ENCODE assay signal across 8 cellular contexts in the genomic region with DNA sequence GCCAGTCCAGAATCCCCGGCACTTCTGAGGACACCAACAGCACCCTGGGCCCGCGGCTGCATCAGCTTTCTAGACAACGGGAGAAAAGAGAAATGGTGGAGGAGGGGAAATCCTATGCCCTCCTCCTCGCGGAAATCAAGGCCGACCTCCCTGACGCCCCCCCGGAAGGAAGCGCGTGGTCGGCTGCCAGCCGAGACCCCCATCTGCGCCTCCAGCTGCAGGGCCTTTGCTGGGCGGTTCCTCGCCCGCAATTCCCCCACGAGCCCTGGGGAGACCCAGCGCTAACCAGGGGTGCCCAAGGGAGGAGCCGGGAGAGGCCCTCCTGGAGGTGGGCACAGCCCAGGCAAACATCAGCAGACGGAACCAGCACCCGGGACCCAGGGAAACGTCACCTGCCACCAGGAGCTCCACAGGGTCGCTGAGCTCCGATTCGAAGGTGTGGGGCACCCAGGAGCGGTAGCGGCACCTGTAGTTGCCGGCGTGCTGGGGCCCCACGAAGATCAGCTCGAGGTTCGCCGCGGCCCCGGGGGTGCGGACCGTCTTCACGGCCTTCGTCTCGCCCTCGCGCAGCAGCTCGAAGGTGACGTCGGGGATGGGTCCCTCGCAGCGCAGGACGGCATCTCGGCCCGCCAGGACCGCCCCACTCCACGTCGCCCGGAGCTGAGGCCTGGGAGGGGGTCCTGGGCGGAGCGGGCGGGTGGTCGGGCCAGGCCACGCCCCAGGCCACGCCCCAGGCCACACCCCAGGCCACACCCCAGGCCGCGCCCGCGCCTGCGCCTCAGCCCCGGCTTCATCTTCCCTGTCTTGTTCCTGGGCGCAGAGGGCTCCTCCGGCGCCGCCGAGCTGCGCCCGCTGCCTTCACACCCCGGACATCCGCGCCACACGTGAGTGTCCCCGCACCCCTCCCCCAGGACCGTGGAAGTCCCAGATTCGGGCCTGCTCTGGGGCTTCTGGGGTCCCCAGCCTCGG. TPM values are rescaled to one million over a fixed set of nuclear protein-coding genes. Genes with fewer than 3 reads are reported as not detected.
DNase-seq lines count a peak whose midpoint lies in the region; ATAC-seq and TF ChIP-seq lines count a peak whose summit lies in the region.

No MANE protein-coding gene starts in this region.

- 2 to 3% methylated on average over 44 to 68 of the region's 82 CpGs for WGBS in lower leg skin, 2 donors

- peak overlapping the region; percentile 31 for H3K4me3 ChIP-seq in lower leg skin (ENCODE audit: low read depth, poor library complexity, severe bottlenecking)

- intact Hi-C loops in Right ventricle myocardium inferior (cut with DNase I) (no loop called here), cardiac septum (cut with DNase I) (no loop called here), lower leg skin (cut with DNase I; ENCODE audit: low total_unique reads) (no loop called here)

- TF ChIP-seq CTCF in lower leg skin (IDR thresholded peaks at IDR 0.05) = no peak

- no peak for TF ChIP-seq POLR2A in lower leg skin (IDR thresholded peaks at IDR 0.05)

- peak; percentile 96 for ATAC-seq in Right ventricle myocardium inferior
- ATAC-seq in HG02973 (IDR thresholded peaks at IDR 0.05; ENCODE audit: unreplicated experiment) = peak; percentile 68

- peak; percentile 87 for DNase-seq in Right ventricle myocardium inferior (ENCODE audit: missing footprints)
- no peak for DNase-seq in cardiac septum (ENCODE audit: low spot score)
- peak; percentile 24 for DNase-seq in NCI-H2196 treated with DMSO at 0.1 percent for 48 hours (lab: John Stamatoyannopoulos, UW; ENCODE audit: unreplicated experiment)
- DNase-seq in activated CD4-positive, alpha-beta T cell treated with anti-CD3 and anti-CD28 coated beads for 48 hours = peak; percentile 75
- peak; percentile 57 for DNase-seq in dedifferentiated amniotic fluid mesenchymal stem cell (ENCODE audit: extremely low spot score)
- no peak for DNase-seq in lower leg skin (ENCODE audit: low spot score in 2 of 2)
- peak; percentile 47 to 53 for DNase-seq in stimulated activated CD4-positive, alpha-beta T cell treated with anti-CD3 and anti-CD28 coated beads, Interleukin-4, amount 100 ng/mL, for 48 hours (ENCODE audit: low read depth in 2 of 2)

RNA-seq across cellular contexts. Expression of a gene that starts 6.0 kb away (rescaled TPM):
- total RNA-seq in Right ventricle myocardium inferior (3.9 TPM), cardiac septum (5.2 TPM), lower leg skin (10 to 100 TPM in 2 of 4 donors, 1 to 10 TPM in 2; 4.8 to 16.8 (median 9.2) TPM)

RNA-seq across cellular contexts. Expression of a gene that starts 15.3 kb away (rescaled TPM):
- total RNA-seq in Right ventricle myocardium inferior = 0.19 TPM
- 0.40 TPM for total RNA-seq in cardiac septum
- total RNA-seq in lower leg skin = 1 to 10 TPM; 1.4 to 3.1 (median 1.5) TPM

RNA-seq across cellular contexts. Expression of a gene that starts 20.5 kb away (rescaled TPM):
- total RNA-seq in Right ventricle myocardium inferior (1.8 TPM), cardiac septum (2.1 TPM), lower leg skin (1 to 10 TPM; 4.8 to 7.7 (median 5.4) TPM)

RNA-seq across cellular contexts. Expression of a gene that starts 33.6 kb away (rescaled TPM):
- total RNA-seq in Right ventricle myocardium inferior (0.22 TPM), cardiac septum (0.54 TPM), lower leg skin (10 to 100 TPM in 2 of 4 donors, 1 to 10 TPM in 2; 4.7 to 12.0 (median 8.5) TPM)

RNA-seq across cellular contexts. Expression of a gene that starts 39.8 kb away (rescaled TPM):
- total RNA-seq in Right ventricle myocardium inferior (551 TPM), cardiac septum (394 TPM), lower leg skin (1,000 to 10,000 TPM; 1,758 to 2,840 (median 2,497) TPM)

Comparison
In these comparisons a context has a peak if more than half of its experiments do, and no peak if none do; other contexts are left out.
1. DNase-seq: peak in Right ventricle myocardium inferior (single experiment), NCI-H2196 treated with DMSO at 0.1 percent for 48 hours (single experiment), activated CD4-positive, alpha-beta T cell treated with anti-CD3 and anti-CD28 coated beads for 48 hours (single experiment), dedifferentiated amniotic fluid mesenchymal stem cell (single experiment) and stimulated activated CD4-positive, alpha-beta T cell treated with anti-CD3 and anti-CD28 coated beads, Interleukin-4, amount 100 ng/mL, for 48 hours (2 of 2); none in cardiac septum (single experiment) and lower leg skin (0 of 2).